In the genomic region with DNA sequence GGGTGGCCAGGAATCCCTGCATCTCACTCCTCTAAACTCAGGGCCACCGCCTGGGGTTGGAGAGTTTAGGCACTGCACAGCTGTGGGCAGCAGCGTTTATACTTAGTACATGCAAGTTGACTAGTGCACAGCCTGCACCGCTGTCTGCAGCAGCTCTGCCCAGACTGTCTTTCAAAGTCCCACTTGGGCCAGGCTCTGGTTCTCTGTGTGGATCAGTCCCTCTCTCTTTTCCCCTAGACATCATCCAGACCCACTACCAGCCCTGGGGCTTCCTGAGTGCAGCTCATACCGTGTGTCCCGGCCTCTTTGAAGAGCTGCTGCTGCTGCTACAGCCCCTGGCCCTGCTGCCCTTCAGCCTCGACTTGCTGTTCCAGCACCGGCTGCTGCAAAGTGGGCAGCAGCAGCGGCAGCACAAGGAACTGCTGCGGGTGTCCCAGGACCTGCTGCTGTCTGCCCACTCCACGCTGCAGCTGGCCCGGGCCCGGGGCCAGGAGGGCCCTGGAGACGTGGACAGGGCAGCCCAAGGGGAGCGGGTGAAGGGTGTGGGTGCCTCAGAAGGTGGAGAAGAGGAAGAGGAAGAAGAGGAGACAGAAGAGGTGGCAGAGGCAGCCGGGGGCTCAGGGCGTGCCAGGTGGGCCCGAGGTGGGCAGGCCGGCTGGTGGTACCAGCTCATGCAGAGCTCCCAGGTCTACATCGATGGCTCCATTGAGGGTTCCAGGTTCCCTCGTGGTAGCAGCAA, we compare ENCODE assay signal across 1 cellular context.
TF ChIP-seq lines count a peak whose summit lies in the region.

No MANE protein-coding gene starts in this region.

TF ChIP-seq in IMR-90, 13 proteins besides CTCF, POLR2A, EP300 and RAD21:
- no peak for TF ChIP-seq FOS (IDR thresholded peaks at IDR 0.05; ENCODE audit: low read depth, low read length)
- TF ChIP-seq MXI1 (IDR thresholded peaks at IDR 0.05; ENCODE audit: borderline replicate concordance, low read depth, low read length): no peak
- no peak for TF ChIP-seq RCOR1 (IDR thresholded peaks at IDR 0.05; ENCODE audit: insufficient replicate concordance, low read length)
- no peak for TF ChIP-seq SMC3 (IDR thresholded peaks at IDR 0.05; ENCODE audit: low read depth, low read length)
- TF ChIP-seq MAZ (IDR thresholded peaks at IDR 0.05; ENCODE audit: borderline replicate concordance, low read depth, low read length): no peak
- TF ChIP-seq BHLHE40 (IDR thresholded peaks at IDR 0.05; ENCODE audit: low read depth, low read length): no peak
- no peak for TF ChIP-seq CHD1 (IDR thresholded peaks at IDR 0.05; ENCODE audit: low read depth, low read length)
- TF ChIP-seq CEBPB (IDR thresholded peaks at IDR 0.05; ENCODE audit: low read depth, low read length): no peak
- TF ChIP-seq NFE2L2 (IDR thresholded peaks at IDR 0.05; ENCODE audit: low read depth, low read length): no peak
- TF ChIP-seq, protein P1, sequence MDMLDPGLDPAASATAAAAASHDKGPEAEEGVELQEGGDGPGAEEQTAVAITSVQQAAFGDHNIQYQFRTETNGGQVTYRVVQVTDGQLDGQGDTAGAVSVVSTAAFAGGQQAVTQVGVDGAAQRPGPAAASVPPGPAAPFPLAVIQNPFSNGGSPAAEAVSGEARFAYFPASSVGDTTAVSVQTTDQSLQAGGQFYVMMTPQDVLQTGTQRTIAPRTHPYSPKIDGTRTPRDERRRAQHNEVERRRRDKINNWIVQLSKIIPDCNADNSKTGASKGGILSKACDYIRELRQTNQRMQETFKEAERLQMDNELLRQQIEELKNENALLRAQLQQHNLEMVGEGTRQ (IDR thresholded peaks at IDR 0.05; ENCODE audit: low read depth, low read length): no peak
- TF ChIP-seq, protein P2, sequence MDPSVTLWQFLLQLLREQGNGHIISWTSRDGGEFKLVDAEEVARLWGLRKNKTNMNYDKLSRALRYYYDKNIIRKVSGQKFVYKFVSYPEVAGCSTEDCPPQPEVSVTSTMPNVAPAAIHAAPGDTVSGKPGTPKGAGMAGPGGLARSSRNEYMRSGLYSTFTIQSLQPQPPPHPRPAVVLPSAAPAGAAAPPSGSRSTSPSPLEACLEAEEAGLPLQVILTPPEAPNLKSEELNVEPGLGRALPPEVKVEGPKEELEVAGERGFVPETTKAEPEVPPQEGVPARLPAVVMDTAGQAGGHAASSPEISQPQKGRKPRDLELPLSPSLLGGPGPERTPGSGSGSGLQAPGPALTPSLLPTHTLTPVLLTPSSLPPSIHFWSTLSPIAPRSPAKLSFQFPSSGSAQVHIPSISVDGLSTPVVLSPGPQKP (IDR thresholded peaks at IDR 0.05; ENCODE audit: borderline replicate concordance, low read depth, low read length): no peak
- no peak for TF ChIP-seq MAFK (IDR thresholded peaks at IDR 0.05; ENCODE audit: low read depth, low read length)
- no peak for TF ChIP-seq RFX5 (IDR thresholded peaks at IDR 0.05; ENCODE audit: low read depth, low read length)
